10 cellular contexts compared by ENCODE assay signal in genomic region chr16:66335704-66336329, GRCh38. TPM values are rescaled to one million over a fixed set of nuclear protein-coding genes. Genes with fewer than 3 reads are reported as not detected.
DNase-seq lines count a peak whose midpoint lies in the region; ATAC-seq and TF ChIP-seq lines count a peak whose summit lies in the region.
"Had no signal": no experiment of that assay in that cellular context is flagged by ENCODE, and none has a peak within 500 bp of the region (broad histone marks: within the 10 kb centered on the region; RNA-seq: fewer than 3 reads in every experiment).

No MANE protein-coding gene starts in this region.

- ATAC-seq in left cardiac atrium: peak in 1 of 2 donors; percentile 36
- no peak for ATAC-seq in GM18502 (IDR thresholded peaks at IDR 0.05; ENCODE audit: poor library complexity, unreplicated experiment)
- ATAC-seq in GM18868 (IDR thresholded peaks at IDR 0.05; ENCODE audit: unreplicated experiment): no peak

- no peak overlapping the region for H3K4me3 ChIP-seq in SJSA1
- H3K4me3 ChIP-seq: upper lobe of left lung had no signal

- intact Hi-C loops in left cardiac atrium (cut with DNase I): no loop called here

- 0 out of 2 replicates have a peak, but pooled peaks cover 2% of the 10 kb centered on the region for H3K27me3 ChIP-seq in SJSA1 (replicated peaks)
- H3K27me3 ChIP-seq: upper lobe of left lung had no signal

- no peaks in the 10 kb centered on the region for H3K36me3 ChIP-seq in SJSA1
- H3K36me3 ChIP-seq: upper lobe of left lung had no signal

- H3K9me3 ChIP-seq in SJSA1 (replicated peaks): peaks cover 4% of the 10 kb centered on the region; the same call in 1 of the 2 replicates
- H3K9me3 ChIP-seq: upper lobe of left lung had no signal

- TF ChIP-seq CTCF in GM10266 (IDR thresholded peaks at IDR 0.05; ENCODE audit: control insufficient read depth, insufficient read depth, low read depth, missing control alignments): no peak

- H3K4me1 ChIP-seq in SJSA1 (replicated peaks): no peaks in the 10 kb centered on the region; the same call in 1 of the 2 replicates
- H3K4me1 ChIP-seq: upper lobe of left lung had no signal

- no peak overlapping the region for H3K27ac ChIP-seq in SJSA1
- H3K27ac ChIP-seq: upper lobe of left lung had no signal

- peak; percentile 14 for DNase-seq in A172 (ENCODE audit: low spot score)
- peak; percentile 64 for DNase-seq in NCI-H128 (lab: John Stamatoyannopoulos, UW; ENCODE audit: unreplicated experiment)
- peak; percentile 29 to 60 for DNase-seq in SJSA1 (ENCODE audit: low read depth in 1 of 2, low spot score in 2 of 2)
- peak; percentile 55 for DNase-seq in left cardiac atrium
- no peak for DNase-seq in GM10266 (ENCODE audit: extremely low spot score)
- DNase-seq in mucosa of gallbladder (ENCODE audit: low spot score): no peak
- DNase-seq: NCI-H1048, upper lobe of left lung had no signal

RNA-seq across cellular contexts. Expression of gene CDH5, which starts 30.7 kb away (rescaled TPM):
- total RNA-seq in A172 (2014; rRNA removed; shearing (Covaris generic)): 0.29 TPM in 1 of 2 replicates, not detected in the other
- not detected in 2 replicates for total RNA-seq in SJSA1 (2014; rRNA removed; shearing (Covaris generic))
- 10 to 100 TPM; 40.3 to 80.0 TPM for total RNA-seq in left cardiac atrium
- 23.0 TPM for total RNA-seq in mucosa of gallbladder

Comparison
In these comparisons a context has a peak if more than half of its experiments do, and no peak if none do; other contexts are left out.
1. DNase-seq: peak in A172 (single experiment), NCI-H128 (single experiment), SJSA1 (2 of 2) and left cardiac atrium (single experiment); none in GM10266 (single experiment) and mucosa of gallbladder (single experiment).
2. RNA of gene CDH5, which starts 30.7 kb away (total RNA-seq): 40.3 to 80.0 TPM in left cardiac atrium and 23.0 TPM in mucosa of gallbladder (single experiment); 0.29 TPM in A172 and not detected in SJSA1; every median in the first group is over 10 times any median in the second.